In genomic region chr1:148334339-148335130, GRCh38 we compare ENCODE assay signal across 7 cellular contexts.
DNase-seq lines count a peak whose midpoint lies in the region; ATAC-seq lines count a peak whose summit lies in the region.

No MANE protein-coding gene starts in this region.

- ATAC-seq in GM18861 (IDR thresholded peaks at IDR 0.05; ENCODE audit: unreplicated experiment) (peak; percentile 55), HG03095 (IDR thresholded peaks at IDR 0.05; ENCODE audit: unreplicated experiment) (peak; percentile 64)

- DNase-seq in NCI-H2196 treated with DMSO at 0.1 percent for 48 hours (lab: John Stamatoyannopoulos, UW; ENCODE audit: unreplicated experiment) (peak; percentile 72), cerebellum (ENCODE audit: low spot score) (peak; percentile 90)
- peak; percentile 66 for DNase-seq in activated CD4-positive, CD25-positive, alpha-beta regulatory T cell treated with anti-CD3 and anti-CD28 coated beads, Interleukin-2, amount 50 U/mL, for 72 hours
- DNase-seq in stimulated activated CD4-positive, alpha-beta T cell treated with anti-CD3 and anti-CD28 coated beads, Interleukin-1b, Interleukin-23, amount 100 ng/mL, for 24 hours (ENCODE audit: low read depth in 4 of 4, low spot score in 1 of 4): peak; percentile 52 to 69 (median 65)

- H3K27me3 ChIP-seq in layer of hippocampus (ENCODE audit: control insufficient read depth, insufficient read depth, low read length): peaks cover 2% of the 10 kb centered on the region

- H3K27ac ChIP-seq in layer of hippocampus (ENCODE audit: low read depth, low read length): peak overlapping the region; percentile 62

Comparison
In these comparisons a context has a peak if more than half of its experiments do, and no peak if none do; other contexts are left out.
1. Peak in every context shown above with its lines: DNase-seq, ATAC-seq and H3K27ac ChIP-seq.